Comparison of ENCODE assay signal across 22 cellular contexts in genomic region chr1:64480999-64481772, GRCh38. TPM values are rescaled to one million over a fixed set of nuclear protein-coding genes. Genes with fewer than 3 reads are reported as not detected.
"Had no signal": no experiment of that assay in that cellular context is flagged by ENCODE, and none has a peak within 500 bp of the region (broad histone marks: within the 10 kb centered on the region; RNA-seq: fewer than 3 reads in every experiment).

No MANE protein-coding gene starts in this region.

- H3K9me3 Mint-ChIP-seq: activated CD8-positive, alpha-beta T cell treated with anti-CD3 and anti-CD28 coated beads for 36 hours; activated naive CD4-positive, alpha-beta T cell treated with anti-CD3 and anti-CD28 coated beads, Interleukin-2, amount 10 ng/mL, durations not matched to agents 7 days and 5 days; activated naive CD8-positive, alpha-beta T cell treated with anti-CD3 and anti-CD28 coated beads, Interleukin-2, amount 50 U/mL, for 24 hours; activated T-cell treated with anti-CD3 and anti-CD28 coated beads, Interleukin-2, amount 50 U/mL, for 24 hours; natural killer cell; stimulated activated naive CD8-positive, alpha-beta T cell treated with anti-CD3 and anti-CD28 coated beads, Interleukin-15, Interleukin-2, amounts not matched to agents 100 ng/mL and 50 ng/mL, for 24 hours; T-helper 2 cell treated with Interferon-gamma antibody and Interleukin-4, amounts not matched to agents 5 μg/mL and 100 μg/mL, for 36 hours had no signal

- H3K4me1 Mint-ChIP-seq: activated naive CD4-positive, alpha-beta T cell treated with anti-CD3 and anti-CD28 coated beads, Interleukin-2, amount 10 ng/mL, durations not matched to agents 7 days and 5 days; activated naive CD8-positive, alpha-beta T cell treated with anti-CD3 and anti-CD28 coated beads, Interleukin-2, amount 50 U/mL, for 24 hours; natural killer cell had no signal

- H3K27me3 Mint-ChIP-seq: activated CD8-positive, alpha-beta T cell treated with anti-CD3 and anti-CD28 coated beads for 36 hours; stimulated activated naive CD8-positive, alpha-beta T cell treated with anti-CD3 and anti-CD28 coated beads, Interleukin-15, Interleukin-2, amounts not matched to agents 100 ng/mL and 50 ng/mL, for 24 hours had no signal

- H3K27ac Mint-ChIP-seq: activated CD8-positive, alpha-beta T cell treated with anti-CD3 and anti-CD28 coated beads for 36 hours; activated naive CD4-positive, alpha-beta T cell treated with anti-CD3 and anti-CD28 coated beads, Interleukin-2, amount 10 ng/mL, durations not matched to agents 7 days and 5 days; activated naive CD8-positive, alpha-beta T cell treated with anti-CD3 and anti-CD28 coated beads, Interleukin-2, amount 50 U/mL, for 24 hours; activated T-cell treated with anti-CD3 and anti-CD28 coated beads, Interleukin-2, amount 50 U/mL, for 24 hours; natural killer cell; stimulated activated naive CD8-positive, alpha-beta T cell treated with anti-CD3 and anti-CD28 coated beads, Interleukin-15, Interleukin-2, amounts not matched to agents 100 ng/mL and 50 ng/mL, for 24 hours; T-helper 2 cell treated with Interferon-gamma antibody and Interleukin-4, amounts not matched to agents 5 μg/mL and 100 μg/mL, for 36 hours had no signal

- H3K27ac ChIP-seq: esophagus squamous epithelium, heart right ventricle, lower lobe of right lung, suprapubic skin, vagina had no signal

- H3K36me3 ChIP-seq: esophagus squamous epithelium, heart right ventricle, lower lobe of right lung, suprapubic skin, vagina had no signal

- DNase-seq: activated CD4-positive, alpha-beta T cell treated with anti-CD3 and anti-CD28 coated beads for 48 hours; activated CD4-positive, CD25-positive, alpha-beta regulatory T cell; activated CD8-positive, alpha-beta T cell treated with anti-CD3 and anti-CD28 coated beads for 36 hours; activated naive CD4-positive, alpha-beta T cell treated with anti-CD3 and anti-CD28 coated beads, Interleukin-2, amount 10 ng/mL, durations not matched to agents 7 days and 5 days; activated naive CD8-positive, alpha-beta T cell treated with anti-CD3 and anti-CD28 coated beads, Interleukin-2, amount 50 U/mL, for 24 hours; activated T-cell treated with anti-CD3 and anti-CD28 coated beads, Interleukin-2, amount 50 U/mL, for 24 hours; aorta; cerebellar nuclear complex; cortex of kidney; effector CD4-positive, alpha-beta T cell; esophagus squamous epithelium; heart right ventricle; lower lobe of right lung; natural killer cell; occipital lobe; SW 1271; trophoblast cell had no signal

- H3K27me3 ChIP-seq: esophagus squamous epithelium, heart right ventricle, suprapubic skin, vagina had no signal

- H3K4me3 ChIP-seq: esophagus squamous epithelium, heart right ventricle, lower lobe of right lung, suprapubic skin, vagina had no signal

- FAIRE-seq: bronchial epithelial cell had no signal

- H3K9me3 ChIP-seq: esophagus squamous epithelium, heart right ventricle, lower lobe of right lung, suprapubic skin, vagina had no signal

- H3K4me3 Mint-ChIP-seq: activated CD8-positive, alpha-beta T cell treated with anti-CD3 and anti-CD28 coated beads for 36 hours; activated naive CD4-positive, alpha-beta T cell treated with anti-CD3 and anti-CD28 coated beads, Interleukin-2, amount 10 ng/mL, durations not matched to agents 7 days and 5 days; activated naive CD8-positive, alpha-beta T cell treated with anti-CD3 and anti-CD28 coated beads, Interleukin-2, amount 50 U/mL, for 24 hours; activated T-cell treated with anti-CD3 and anti-CD28 coated beads, Interleukin-2, amount 50 U/mL, for 24 hours; natural killer cell; stimulated activated naive CD8-positive, alpha-beta T cell treated with anti-CD3 and anti-CD28 coated beads, Interleukin-15, Interleukin-2, amounts not matched to agents 100 ng/mL and 50 ng/mL, for 24 hours; T-helper 2 cell treated with Interferon-gamma antibody and Interleukin-4, amounts not matched to agents 5 μg/mL and 100 μg/mL, for 36 hours had no signal

- H3K36me3 Mint-ChIP-seq: activated naive CD4-positive, alpha-beta T cell treated with anti-CD3 and anti-CD28 coated beads, Interleukin-2, amount 10 ng/mL, durations not matched to agents 7 days and 5 days; natural killer cell had no signal

RNA-seq across cellular contexts. Expression of gene CACHD1, which starts 11.3 kb away (rescaled TPM):
- total RNA-seq: natural killer cell had no signal
